In genomic region chr6:36078159-36078558, GRCh38 we compare ENCODE assay signal across 2 cellular contexts.
TF ChIP-seq lines count a peak whose summit lies in the region.

No MANE protein-coding gene starts in this region.

TF ChIP-seq in HepG2, 621 proteins besides CTCF, POLR2A, EP300 and RAD21:
- TF ChIP-seq RBM22 (optimal IDR thresholded peaks at IDR 0.05; ENCODE audit: low read length) (peak; percentile 17), PRDM4 (CRISPR knock-in tag; IDR thresholded peaks at IDR 0.05; ENCODE audit: borderline replicate concordance) (no peak), IKZF4 (CRISPR knock-in tag; IDR thresholded peaks at IDR 0.05; ENCODE audit: borderline replicate concordance, low read depth, not compliant biosample characterization) (no peak), LBX2 (CRISPR knock-in tag; IDR thresholded peaks at IDR 0.05; ENCODE audit: borderline replicate concordance) (no peak), ARNTL (CRISPR knock-in tag; IDR thresholded peaks at IDR 0.05) (no peak), U2AF2 (IDR thresholded peaks at IDR 0.05; ENCODE audit: low read depth, low read length) (no peak), LCORL (IDR thresholded peaks at IDR 0.05) (no peak), LCORL (CRISPR knock-in tag; IDR thresholded peaks at IDR 0.05) (no peak)

TF ChIP-seq in endothelial cell of umbilical vein, 7 proteins besides CTCF, POLR2A, EP300 and RAD21:
- TF ChIP-seq POLR2AphosphoS5 (IDR thresholded peaks at IDR 0.05; ENCODE audit: insufficient read depth, low read depth, low read length) (no peak), JUN (IDR thresholded peaks at IDR 0.05; ENCODE audit: borderline replicate concordance, insufficient read depth, insufficient read length, low read depth) (no peak), MAX (IDR thresholded peaks at IDR 0.05; ENCODE audit: insufficient read depth, insufficient read length) (no peak), FOS (IDR thresholded peaks at IDR 0.05; ENCODE audit: borderline replicate concordance, insufficient read depth, low read length) (no peak), MYC (IDR thresholded peaks at IDR 0.05; ENCODE audit: low read depth, low read length) (no peak), EZH2 (IDR thresholded peaks at IDR 0.05; ENCODE audit: borderline replicate concordance, low read depth, low read length, severe bottlenecking) (no peak), GATA2 (IDR thresholded peaks at IDR 0.05; ENCODE audit: insufficient read depth, insufficient read length, low read depth, low read length) (no peak)
